Comparison of ENCODE assay signal across 8 cellular contexts in the genomic region with DNA sequence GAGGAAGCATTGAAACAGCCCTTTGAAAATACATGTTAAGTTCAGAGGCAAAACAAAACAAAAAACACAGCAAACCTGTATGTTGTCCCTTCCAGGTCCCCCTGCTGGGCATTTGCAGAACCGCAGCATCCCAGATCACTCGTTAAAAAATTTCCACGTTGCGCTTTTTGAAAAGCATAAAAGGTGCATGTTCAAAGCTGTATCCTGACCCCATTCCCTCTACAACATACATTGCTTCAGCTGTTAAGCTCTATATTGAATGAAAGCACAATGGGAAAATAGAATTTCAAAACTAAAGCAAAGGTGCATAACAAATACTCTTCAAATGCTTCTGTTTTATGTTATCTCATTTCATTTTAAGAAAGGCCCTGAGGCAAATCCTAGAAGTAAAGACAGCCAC.
DNase-seq lines count a peak whose midpoint lies in the region; ATAC-seq and TF ChIP-seq lines count a peak whose summit lies in the region.

No MANE protein-coding gene starts in this region.

- H3K4me3 ChIP-seq in lung (no peak overlapping the region), thoracic aorta (no peak overlapping the region)

- H3K9me3 ChIP-seq in lung (ENCODE audit: control insufficient read depth in 2 of 2, insufficient read depth in 1 of 2, low read length in 1 of 2): no peaks in the 10 kb centered on the region
- no peaks in the 10 kb centered on the region for H3K9me3 ChIP-seq in thoracic aorta

- 16 to 24% methylated on average over 4 of the region's 4 CpGs for WGBS in lung, 2 donors

- no peaks in the 10 kb centered on the region for H3K4me1 ChIP-seq in lung (ENCODE audit: control insufficient read depth in 2 of 2, insufficient read depth in 2 of 2, low read length in 2 of 2)
- peaks cover 5 to 32% of the 10 kb centered on the region in 2 donors for H3K4me1 ChIP-seq in thoracic aorta (ENCODE audit: control insufficient read depth in 1 of 2, low read depth in 2 of 2)

- TF ChIP-seq CTCF in lung (IDR thresholded peaks at IDR 0.05; ENCODE audit: control extremely low read depth, extremely low read depth): peak; percentile 56
- peak; percentile 87 for TF ChIP-seq CTCF in thoracic aorta (IDR thresholded peaks at IDR 0.05)

- DNase-seq in DMS53 treated with DMSO at 0.1 percent for 48 hours (lab: John Stamatoyannopoulos, UW; ENCODE audit: unreplicated experiment) (peak; percentile 8), KG1 (lab: John Stamatoyannopoulos, UW) (peak; percentile 31), SW480 (ENCODE audit: low spot score) (peak; percentile 18), cerebellar cortex (ENCODE audit: low spot score) (peak; percentile 35), lung (ENCODE audit: low spot score) (peak; percentile 53), thoracic aorta (ENCODE audit: low spot score) (no peak), putamen (ENCODE audit: low spot score) (no peak)

- no peak for ATAC-seq in lung (ENCODE audit: insufficient read depth, low FRiP score)
- no peak for ATAC-seq in thoracic aorta (ENCODE audit: insufficient number of reproducible peaks, low FRiP score, low read depth)
- ATAC-seq in GM21423 (IDR thresholded peaks at IDR 0.05; ENCODE audit: unreplicated experiment): no peak

- H3K27ac ChIP-seq in lung (ENCODE audit: low read depth in 1 of 2, low read length in 1 of 2) (peak overlapping the region in 1 of 2 donors; percentile 50), thoracic aorta (no peak overlapping the region)

- H3K36me3 ChIP-seq in lung (ENCODE audit: control insufficient read depth in 2 of 2, insufficient read depth in 2 of 2, low read length in 2 of 2) (no peaks in the 10 kb centered on the region), thoracic aorta (no peaks in the 10 kb centered on the region)

- H3K27me3 ChIP-seq in lung (ENCODE audit: control insufficient read depth, insufficient read depth) (no peaks in the 10 kb centered on the region), thoracic aorta (replicated peaks; ENCODE audit: insufficient read depth) (no peaks in the 10 kb centered on the region)

Comparison
In these comparisons a context has a peak if more than half of its experiments do, and no peak if none do; other contexts are left out.
1. DNase-seq: peak in DMS53 treated with DMSO at 0.1 percent for 48 hours (single experiment), KG1 (single experiment), SW480 (single experiment), cerebellar cortex (single experiment) and lung (single experiment); none in thoracic aorta (single experiment) and putamen (single experiment).